Comparison of ENCODE assay signal across 1 cellular context in genomic region chr2:233400341-233400740, GRCh38.
TF ChIP-seq lines count a peak whose summit lies in the region.

No MANE protein-coding gene starts in this region.

TF ChIP-seq in HepG2, 621 proteins besides CTCF, POLR2A, EP300 and RAD21:
- peak; percentile 23 for TF ChIP-seq AGO2 (optimal IDR thresholded peaks at IDR 0.05; ENCODE audit: low read depth, low read length)
- TF ChIP-seq POGZ (CRISPR knock-in tag; IDR thresholded peaks at IDR 0.05) = no peak
- no peak for TF ChIP-seq ZNF782 (CRISPR knock-in tag; IDR thresholded peaks at IDR 0.05; ENCODE audit: borderline replicate concordance)
- TF ChIP-seq ZNF703 (CRISPR knock-in tag; IDR thresholded peaks at IDR 0.05; ENCODE audit: borderline replicate concordance) = no peak
- TF ChIP-seq PLSCR1 (CRISPR knock-in tag; IDR thresholded peaks at IDR 0.05; ENCODE audit: borderline replicate concordance) = no peak
- no peak for TF ChIP-seq TAF15 (IDR thresholded peaks at IDR 0.05; ENCODE audit: low read depth, low read length, poor library complexity, severe bottlenecking)
